Comparison of ENCODE assay signal across 1 cellular context in the genomic region with DNA sequence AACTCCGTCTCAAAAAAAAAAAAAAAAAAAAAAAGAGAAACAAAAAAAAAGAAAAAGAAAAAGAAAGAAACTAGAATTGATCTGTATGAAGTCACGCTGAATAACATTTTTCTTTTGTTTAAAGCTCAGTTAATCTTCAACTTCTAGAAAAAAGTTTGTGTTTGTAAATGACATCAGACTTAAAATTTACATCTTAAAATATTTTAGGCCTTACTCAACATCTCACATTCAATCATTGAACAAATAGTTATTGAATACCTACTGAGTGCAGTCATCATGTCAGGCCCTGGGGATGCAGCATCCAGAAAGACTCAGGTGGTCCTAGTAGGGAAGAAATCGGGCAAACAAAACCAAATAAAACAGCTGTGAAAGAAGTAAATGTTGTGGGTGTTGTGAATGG.
TF ChIP-seq lines count a peak whose summit lies in the region.

No MANE protein-coding gene starts in this region.

TF ChIP-seq in HepG2, 621 proteins besides CTCF, POLR2A, EP300 and RAD21 (continued from another document):
- TF ChIP-seq, protein P1, sequence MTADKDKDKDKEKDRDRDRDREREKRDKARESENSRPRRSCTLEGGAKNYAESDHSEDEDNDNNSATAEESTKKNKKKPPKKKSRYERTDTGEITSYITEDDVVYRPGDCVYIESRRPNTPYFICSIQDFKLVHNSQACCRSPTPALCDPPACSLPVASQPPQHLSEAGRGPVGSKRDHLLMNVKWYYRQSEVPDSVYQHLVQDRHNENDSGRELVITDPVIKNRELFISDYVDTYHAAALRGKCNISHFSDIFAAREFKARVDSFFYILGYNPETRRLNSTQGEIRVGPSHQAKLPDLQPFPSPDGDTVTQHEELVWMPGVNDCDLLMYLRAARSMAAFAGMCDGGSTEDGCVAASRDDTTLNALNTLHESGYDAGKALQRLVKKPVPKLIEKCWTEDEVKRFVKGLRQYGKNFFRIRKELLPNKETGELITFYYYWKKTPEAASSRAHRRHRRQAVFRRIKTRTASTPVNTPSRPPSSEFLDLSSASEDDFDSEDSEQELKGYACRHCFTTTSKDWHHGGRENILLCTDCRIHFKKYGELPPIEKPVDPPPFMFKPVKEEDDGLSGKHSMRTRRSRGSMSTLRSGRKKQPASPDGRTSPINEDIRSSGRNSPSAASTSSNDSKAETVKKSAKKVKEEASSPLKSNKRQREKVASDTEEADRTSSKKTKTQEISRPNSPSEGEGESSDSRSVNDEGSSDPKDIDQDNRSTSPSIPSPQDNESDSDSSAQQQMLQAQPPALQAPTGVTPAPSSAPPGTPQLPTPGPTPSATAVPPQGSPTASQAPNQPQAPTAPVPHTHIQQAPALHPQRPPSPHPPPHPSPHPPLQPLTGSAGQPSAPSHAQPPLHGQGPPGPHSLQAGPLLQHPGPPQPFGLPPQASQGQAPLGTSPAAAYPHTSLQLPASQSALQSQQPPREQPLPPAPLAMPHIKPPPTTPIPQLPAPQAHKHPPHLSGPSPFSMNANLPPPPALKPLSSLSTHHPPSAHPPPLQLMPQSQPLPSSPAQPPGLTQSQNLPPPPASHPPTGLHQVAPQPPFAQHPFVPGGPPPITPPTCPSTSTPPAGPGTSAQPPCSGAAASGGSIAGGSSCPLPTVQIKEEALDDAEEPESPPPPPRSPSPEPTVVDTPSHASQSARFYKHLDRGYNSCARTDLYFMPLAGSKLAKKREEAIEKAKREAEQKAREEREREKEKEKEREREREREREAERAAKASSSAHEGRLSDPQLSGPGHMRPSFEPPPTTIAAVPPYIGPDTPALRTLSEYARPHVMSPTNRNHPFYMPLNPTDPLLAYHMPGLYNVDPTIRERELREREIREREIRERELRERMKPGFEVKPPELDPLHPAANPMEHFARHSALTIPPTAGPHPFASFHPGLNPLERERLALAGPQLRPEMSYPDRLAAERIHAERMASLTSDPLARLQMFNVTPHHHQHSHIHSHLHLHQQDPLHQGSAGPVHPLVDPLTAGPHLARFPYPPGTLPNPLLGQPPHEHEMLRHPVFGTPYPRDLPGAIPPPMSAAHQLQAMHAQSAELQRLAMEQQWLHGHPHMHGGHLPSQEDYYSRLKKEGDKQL (CRISPR knock-in tag; IDR thresholded peaks at IDR 0.05; ENCODE audit: low read depth) = no peak
- TF ChIP-seq ZNF138 (CRISPR knock-in tag; IDR thresholded peaks at IDR 0.05; ENCODE audit: low read depth) (no peak), FOXA3 (CRISPR knock-in tag; IDR thresholded peaks at IDR 0.05) (no peak), STAT5B (CRISPR knock-in tag; IDR thresholded peaks at IDR 0.05) (no peak), ZBTB20 (CRISPR knock-in tag; IDR thresholded peaks at IDR 0.05; ENCODE audit: borderline replicate concordance, low read depth) (no peak), ZNF781 (CRISPR knock-in tag; IDR thresholded peaks at IDR 0.05; ENCODE audit: borderline replicate concordance, not compliant biosample characterization) (no peak), ZNF703 (CRISPR knock-in tag; IDR thresholded peaks at IDR 0.05; ENCODE audit: borderline replicate concordance) (no peak), RXRB (CRISPR knock-in tag; IDR thresholded peaks at IDR 0.05; ENCODE audit: borderline replicate concordance) (no peak)
- TF ChIP-seq, protein P2, sequence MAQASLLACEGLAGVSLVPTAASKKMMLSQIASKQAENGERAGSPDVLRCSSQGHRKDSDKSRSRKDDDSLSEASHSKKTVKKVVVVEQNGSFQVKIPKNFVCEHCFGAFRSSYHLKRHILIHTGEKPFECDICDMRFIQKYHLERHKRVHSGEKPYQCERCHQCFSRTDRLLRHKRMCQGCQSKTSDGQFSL (CRISPR knock-in tag; IDR thresholded peaks at IDR 0.05) = no peak
